17 cellular contexts compared by ENCODE assay signal in the genomic region with DNA sequence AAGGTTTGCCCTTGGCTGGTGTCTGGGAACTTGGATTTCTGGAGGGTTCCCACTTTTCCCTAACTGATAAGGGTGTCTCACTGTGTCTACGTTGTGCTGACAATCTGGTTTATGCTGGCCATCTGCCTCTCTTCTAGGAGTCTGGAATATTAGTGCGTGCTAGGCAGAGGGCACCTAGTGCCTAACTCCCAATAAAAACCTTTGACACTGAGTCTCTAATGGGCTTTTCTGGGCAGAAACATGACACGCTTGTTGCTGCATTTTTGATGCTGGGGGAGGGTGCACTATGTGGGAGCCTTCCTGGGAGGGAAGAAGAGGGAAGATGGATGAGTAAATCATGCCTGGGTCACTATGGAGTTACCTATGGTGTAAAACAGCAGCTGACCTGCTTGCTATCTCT.
"Had no signal": no experiment of that assay in that cellular context is flagged by ENCODE, and none has a peak within 500 bp of the region (broad histone marks: within the 10 kb centered on the region; RNA-seq: fewer than 3 reads in every experiment).

No MANE protein-coding gene starts in this region.

- H3K36me3 ChIP-seq: gastrocnemius medialis, neural progenitor cell, thyroid gland had no signal

- H3K9me3 ChIP-seq: gastrocnemius medialis, thyroid gland had no signal

- DNase-seq: activated CD4-positive, alpha-beta T cell treated with anti-CD3 and anti-CD28 coated beads, Interleukin-2, amount 50 U/mL, for 1 hour; activated CD8-positive, alpha-beta memory T cell treated with anti-CD3 and anti-CD28 coated beads for 24 hours; activated naive CD8-positive, alpha-beta T cell treated with anti-CD3 and anti-CD28 coated beads, Interleukin-2, amount 10 ng/mL, durations not matched to agents 7 days and 5 days; aorta; dermis blood vessel endothelial cell; endodermal cell; gastrocnemius medialis; midbrain; stimulated activated CD4-positive, alpha-beta T cell treated with anti-CD3 and anti-CD28 coated beads, Interleukin-15, amount 100 ng/mL, for 24 hours; stimulated activated CD4-positive, alpha-beta T cell treated with anti-CD3 and anti-CD28 coated beads, Interleukin-4, amount 100 ng/mL, for 1 hour; stimulated activated naive B cell treated with anti-CD40 and anti-IgM and Interleukin-4, amounts not matched to agents 10 μg/mL and 1 μg/mL and 100 μg/mL, for 72 hours; T1000; thyroid gland had no signal

- H2AFZ ChIP-seq: neural progenitor cell had no signal

- H3K9ac ChIP-seq: neural progenitor cell had no signal

- H3K4me1 ChIP-seq: thyroid gland had no signal

- H3K4me3 Mint-ChIP-seq: activated naive CD8-positive, alpha-beta T cell treated with anti-CD3 and anti-CD28 coated beads, Interleukin-2, amount 10 ng/mL, durations not matched to agents 7 days and 5 days; activated T-helper 1 cell treated with anti-CD3 and anti-CD28 coated beads, Interleukin-12 subunit alpha, Interleukin-12 subunit beta, Interleukin-2, Interleukin-4 antibody, amounts not matched to agents 30 ng/mL and 10 ng/mL and 1 ng/mL, durations not matched to agents 14 hours and 24 hours and 36 hours; endodermal cell; neural progenitor cell; stimulated activated naive B cell treated with anti-CD40 and anti-IgM and Interleukin-4, amounts not matched to agents 10 μg/mL and 1 μg/mL and 100 μg/mL, for 72 hours had no signal

- ATAC-seq: activated CD4-positive, CD25-positive, alpha-beta regulatory T cell treated with anti-CD3 and anti-CD28 coated beads, Interleukin-2, amount 50 U/mL, for 24 hours; gastrocnemius medialis; left lobe of liver; stimulated activated naive B cell treated with anti-CD40 and anti-IgM and Interleukin-4, amounts not matched to agents 10 μg/mL and 1 μg/mL and 100 μg/mL, for 72 hours had no signal

- H3K4me3 ChIP-seq: gastrocnemius medialis, neural progenitor cell, thyroid gland had no signal

- H3K27me3 ChIP-seq: neural progenitor cell, thyroid gland had no signal

- H3K9me3 Mint-ChIP-seq: activated naive CD8-positive, alpha-beta T cell treated with anti-CD3 and anti-CD28 coated beads, Interleukin-2, amount 10 ng/mL, durations not matched to agents 7 days and 5 days; activated T-helper 1 cell treated with anti-CD3 and anti-CD28 coated beads, Interleukin-12 subunit alpha, Interleukin-12 subunit beta, Interleukin-2, Interleukin-4 antibody, amounts not matched to agents 30 ng/mL and 10 ng/mL and 1 ng/mL, durations not matched to agents 14 hours and 24 hours and 36 hours; stimulated activated naive B cell treated with anti-CD40 and anti-IgM and Interleukin-4, amounts not matched to agents 10 μg/mL and 1 μg/mL and 100 μg/mL, for 72 hours had no signal

- H3K36me3 Mint-ChIP-seq: activated naive CD8-positive, alpha-beta T cell treated with anti-CD3 and anti-CD28 coated beads, Interleukin-2, amount 10 ng/mL, durations not matched to agents 7 days and 5 days; neural progenitor cell; stimulated activated naive B cell treated with anti-CD40 and anti-IgM and Interleukin-4, amounts not matched to agents 10 μg/mL and 1 μg/mL and 100 μg/mL, for 72 hours had no signal

- H3K27ac Mint-ChIP-seq: activated naive CD8-positive, alpha-beta T cell treated with anti-CD3 and anti-CD28 coated beads, Interleukin-2, amount 10 ng/mL, durations not matched to agents 7 days and 5 days; activated T-helper 1 cell treated with anti-CD3 and anti-CD28 coated beads, Interleukin-12 subunit alpha, Interleukin-12 subunit beta, Interleukin-2, Interleukin-4 antibody, amounts not matched to agents 30 ng/mL and 10 ng/mL and 1 ng/mL, durations not matched to agents 14 hours and 24 hours and 36 hours; endodermal cell; neural progenitor cell; stimulated activated naive B cell treated with anti-CD40 and anti-IgM and Interleukin-4, amounts not matched to agents 10 μg/mL and 1 μg/mL and 100 μg/mL, for 72 hours had no signal

- H3K27ac ChIP-seq: neural progenitor cell, thyroid gland had no signal

- H3K4me2 ChIP-seq: neural progenitor cell had no signal
